Comparison of ENCODE assay signal across 8 cellular contexts in the genomic region with DNA sequence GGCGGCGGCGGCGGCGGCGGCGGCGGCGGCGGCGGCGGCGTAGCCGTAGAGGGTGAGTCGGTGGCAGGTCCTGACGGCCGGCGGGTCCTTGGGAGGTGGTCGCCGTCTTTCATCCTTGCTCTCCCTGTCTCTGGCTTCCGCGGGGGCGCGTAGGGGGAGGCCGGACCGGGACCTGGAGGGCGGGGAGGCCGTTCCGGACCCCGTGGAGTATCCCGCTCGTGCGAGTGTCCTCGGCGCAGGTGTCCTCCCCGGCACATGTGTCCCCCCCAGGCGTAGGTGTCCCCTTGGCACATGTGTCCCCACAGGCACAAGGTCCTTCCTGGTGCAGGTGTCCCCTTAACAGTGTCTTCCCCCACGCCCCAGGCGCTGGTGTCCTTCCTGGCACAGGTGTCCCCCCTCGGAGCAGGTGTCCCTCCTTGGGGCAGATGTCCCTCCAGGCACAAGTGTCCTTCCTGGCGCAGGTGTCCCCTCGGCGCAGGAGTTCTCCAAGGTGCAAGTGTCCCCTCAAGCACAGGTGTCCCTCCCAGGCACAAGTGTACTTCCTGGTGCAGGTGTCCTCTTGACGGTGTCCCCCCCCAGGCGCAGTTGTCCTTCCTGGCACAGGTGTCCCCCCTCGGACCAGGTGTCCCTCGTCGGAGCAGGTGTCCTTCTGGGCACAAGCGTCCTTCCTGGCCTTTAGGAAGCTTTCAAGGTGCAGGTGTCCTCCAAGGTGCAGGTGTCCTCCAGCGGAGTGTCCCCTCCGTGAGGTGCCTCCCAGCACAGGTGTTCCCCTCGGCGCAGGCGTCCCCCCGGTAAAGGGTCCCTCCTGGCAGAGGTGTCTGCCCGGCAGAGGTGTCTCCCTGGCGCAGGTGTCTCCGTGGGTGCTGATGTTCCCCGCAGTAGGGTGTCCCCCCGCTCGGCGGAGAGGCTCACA. TPM values are rescaled to one million over a fixed set of nuclear protein-coding genes. Genes with fewer than 3 reads are reported as not detected.
A peak's percentile ranks its signal among the peaks of the same experiment; 100 is the strongest.
DNase-seq lines count a peak whose midpoint lies in the region; ATAC-seq and TF ChIP-seq lines count a peak whose summit lies in the region.

No MANE protein-coding gene starts in this region.

- peak in 1 of 2 experiments; percentile 46 for DNase-seq in Caco-2
- peak; percentile 19 for DNase-seq in activated T-cell treated with anti-CD3 and anti-CD28 coated beads, Interleukin-2, amount 50 U/mL, for 4 hours
- DNase-seq in foreskin keratinocyte, result no peak
- DNase-seq in SIG-M5 treated with dmso at 0.1 percent for 504 hours (lab: John Stamatoyannopoulos, UW; ENCODE audit: unreplicated experiment), result no peak
- DNase-seq in germinal center (ENCODE audit: low spot score), result no peak

- H3K27ac ChIP-seq in foreskin keratinocyte, result no peak overlapping the region
- H3K27ac ChIP-seq in parathyroid adenoma, result peak overlapping the region; percentile 43

- H3K27ac Mint-ChIP-seq in Caco-2 (ENCODE audit: unreplicated experiment), result peak overlapping the region; percentile 64

- CTCF ChIA-PET in Caco-2 (lab: Charles Lee), result no interaction called here

- TF ChIP-seq CTCF in Caco-2 (IDR thresholded peaks at IDR 0.05; ENCODE audit: insufficient read depth in 1 of 2, low read depth in 1 of 2, low read length in 1 of 2, severe bottlenecking in 1 of 2, unreplicated experiment in 1 of 2) (no peak), Loucy (conservative IDR thresholded peaks at IDR 0.05; ENCODE audit: low read length) (no peak), foreskin keratinocyte (conservative IDR thresholded peaks at IDR 0.05) (no peak), parathyroid adenoma (IDR thresholded peaks at IDR 0.05) (no peak)

- H2AFZ ChIP-seq in Loucy (ENCODE audit: low read length) (peak overlapping the region; percentile 53), parathyroid adenoma (peak overlapping the region; percentile 95)

- H3K27me3 Mint-ChIP-seq in Caco-2 (ENCODE audit: insufficient read depth, unreplicated experiment), result peaks cover 2% of the 10 kb centered on the region
- H3K27me3 Mint-ChIP-seq in activated T-cell treated with anti-CD3 and anti-CD28 coated beads, Interleukin-2, amount 50 U/mL, for 4 hours (ENCODE audit: low read depth), result no peaks in the 10 kb centered on the region

- POLR2A ChIA-PET in Caco-2 (lab: Charles Lee), result no interaction called here

- no peaks in the 10 kb centered on the region for H3K4me1 Mint-ChIP-seq in Caco-2 (ENCODE audit: low read depth, unreplicated experiment)
- H3K4me1 Mint-ChIP-seq in activated T-cell treated with anti-CD3 and anti-CD28 coated beads, Interleukin-2, amount 50 U/mL, for 4 hours (ENCODE audit: low read depth), result peaks cover 34% of the 10 kb centered on the region

- peak overlapping the region; percentile 97 for H3K4me3 ChIP-seq in Caco-2 (ENCODE audit: low read depth, low read length)
- peak overlapping the region; percentile 99 for H3K4me3 ChIP-seq in Loucy (ENCODE audit: low read length, poor library complexity, severe bottlenecking)
- H3K4me3 ChIP-seq in parathyroid adenoma (ENCODE audit: low read depth, low read length), result peak overlapping the region; percentile 87

- peaks cover 51% of the 10 kb centered on the region for H3K79me2 ChIP-seq in Loucy (ENCODE audit: insufficient read depth, low read length)
- peaks cover 33% of the 10 kb centered on the region for H3K79me2 ChIP-seq in parathyroid adenoma

- intact Hi-C loops in Caco-2 (cut with micrococcal nuclease; ENCODE audit: unreplicated experiment), result loop anchor here (10.0 kb wide), 1 partner anchor 171 kb away; a partner anchor contains a TSS

- H3K4me2 ChIP-seq in Loucy (ENCODE audit: low read depth, low read length, poor library complexity, severe bottlenecking) (peak overlapping the region; percentile 99), parathyroid adenoma (ENCODE audit: low read length) (peak overlapping the region; percentile 86)

- H3K9ac ChIP-seq in Loucy (ENCODE audit: low read depth, low read length, poor library complexity, severe bottlenecking) (peak overlapping the region; percentile 97), parathyroid adenoma (no peak overlapping the region)

- peaks cover 17% of the 10 kb centered on the region for H4K20me1 ChIP-seq in Loucy (ENCODE audit: insufficient read depth, low read length, poor library complexity, severe bottlenecking)

- peaks cover 10% of the 10 kb centered on the region for H3K36me3 ChIP-seq in Caco-2 (ENCODE audit: control insufficient read depth, insufficient read depth, low read length)
- peaks cover 16% of the 10 kb centered on the region; the same call in 1 of the 2 replicates for H3K36me3 ChIP-seq in Loucy (ENCODE audit: insufficient read depth, low read length)
- no peaks in the 10 kb centered on the region for H3K36me3 ChIP-seq in parathyroid adenoma (ENCODE audit: control insufficient read depth, insufficient read depth, low read length)

- H3F3A ChIP-seq in Loucy (ENCODE audit: low read depth), result no peaks in the 10 kb centered on the region

- H3K9me3 Mint-ChIP-seq in Caco-2 (ENCODE audit: unreplicated experiment), result no peaks in the 10 kb centered on the region
- no peaks in the 10 kb centered on the region for H3K9me3 Mint-ChIP-seq in activated T-cell treated with anti-CD3 and anti-CD28 coated beads, Interleukin-2, amount 50 U/mL, for 4 hours

- no peaks in the 10 kb centered on the region for H3K9me2 ChIP-seq in Loucy (replicated peaks; ENCODE audit: low read depth, low read length)

- no TSS peak for BruUV-seq in Caco-2 (replicated peaks; lab: Mats Ljungman, UMichigan)

- H3K4me3 Mint-ChIP-seq in Caco-2 (ENCODE audit: unreplicated experiment), result peak overlapping the region; percentile 89
- peak overlapping the region; percentile 97 for H3K4me3 Mint-ChIP-seq in activated T-cell treated with anti-CD3 and anti-CD28 coated beads, Interleukin-2, amount 50 U/mL, for 4 hours

- H3K27me3 ChIP-seq in Caco-2 (replicated peaks; ENCODE audit: control insufficient read depth, insufficient read depth, low read length) (no peaks in the 10 kb centered on the region), Loucy (ENCODE audit: insufficient read depth, low read length, poor library complexity, severe bottlenecking) (no peaks in the 10 kb centered on the region), foreskin keratinocyte (no peaks in the 10 kb centered on the region), parathyroid adenoma (ENCODE audit: control insufficient read depth, insufficient read depth, low read length) (no peaks in the 10 kb centered on the region)

- H3K36me3 Mint-ChIP-seq in Caco-2 (ENCODE audit: insufficient read depth, unreplicated experiment), result peaks cover 28% of the 10 kb centered on the region
- peaks cover 22% of the 10 kb centered on the region for H3K36me3 Mint-ChIP-seq in activated T-cell treated with anti-CD3 and anti-CD28 coated beads, Interleukin-2, amount 50 U/mL, for 4 hours (ENCODE audit: insufficient read depth)

- no peaks in the 10 kb centered on the region for H3K4me1 ChIP-seq in Caco-2
- peaks cover 51% of the 10 kb centered on the region for H3K4me1 ChIP-seq in Loucy (ENCODE audit: insufficient read depth, low read length, poor library complexity, severe bottlenecking)
- peaks cover 6% of the 10 kb centered on the region for H3K4me1 ChIP-seq in foreskin keratinocyte
- peaks cover 5% of the 10 kb centered on the region for H3K4me1 ChIP-seq in parathyroid adenoma

- ATAC-seq in GM21619 (IDR thresholded peaks at IDR 0.05; ENCODE audit: unreplicated experiment), result peak; percentile 14
- ATAC-seq in activated T-cell treated with anti-CD3 and anti-CD28 coated beads, Interleukin-2, amount 50 U/mL, for 4 hours, result peak; percentile 38 to 60
- ATAC-seq in foreskin keratinocyte, result peak; percentile 7

- H3K9me3 ChIP-seq in Caco-2 (no peaks in the 10 kb centered on the region), Loucy (ENCODE audit: insufficient read depth, low read depth, low read length) (no peaks in the 10 kb centered on the region), parathyroid adenoma (ENCODE audit: control insufficient read depth, low read length) (no peaks in the 10 kb centered on the region)

RNA-seq across cellular contexts. Expression of a gene that starts 0.5 kb away (rescaled TPM):
- 41.9 and 44.5 TPM in 2 replicates for total RNA-seq in Caco-2 (2022)
- 10 to 100 TPM; 62.7 to 78.3 (median 67.2) TPM for total RNA-seq in activated T-cell treated with anti-CD3 and anti-CD28 coated beads, Interleukin-2, amount 50 U/mL, for 4 hours
- 22.0 and 23.1 TPM in 2 replicates for total RNA-seq in foreskin keratinocyte
- 15.3 and 16.1 TPM in 2 replicates for polyA plus RNA-seq in foreskin keratinocyte
